Comparison of ENCODE assay signal across 16 cellular contexts in genomic region chr3:120473389-120473788, GRCh38. TPM values are rescaled to one million over a fixed set of nuclear protein-coding genes. Genes with fewer than 3 reads are reported as not detected.
DNase-seq lines count a peak whose midpoint lies in the region; FAIRE-seq and TF ChIP-seq lines count a peak whose summit lies in the region.
"Had no signal": no experiment of that assay in that cellular context is flagged by ENCODE, and none has a peak within 500 bp of the region (broad histone marks: within the 10 kb centered on the region; RNA-seq: fewer than 3 reads in every experiment).

No MANE protein-coding gene starts in this region.

- TF ChIP-seq CTCF in astrocyte (IDR thresholded peaks at IDR 0.05; ENCODE audit: insufficient read depth, low read depth, low read length): no peak
- no peak for TF ChIP-seq CTCF in osteoblast (IDR thresholded peaks at IDR 0.05; ENCODE audit: extremely low read depth, low read depth, low read length)
- TF ChIP-seq CTCF in breast epithelium (IDR thresholded peaks at IDR 0.05): no peak
- TF ChIP-seq CTCF in H9 (conservative IDR thresholded peaks at IDR 0.05): no peak

- H2AK5ac ChIP-seq in H9 (ENCODE audit: insufficient read length, low read length): no peak overlapping the region

- H3K9me3 ChIP-seq in astrocyte (ENCODE audit: insufficient read depth, low read depth, low read length) (no peaks in the 10 kb centered on the region), osteoblast (ENCODE audit: low read depth, low read length) (no peaks in the 10 kb centered on the region), breast epithelium (no peaks in the 10 kb centered on the region), H9 (ENCODE audit: control insufficient read depth, low read depth, low read length) (no peaks in the 10 kb centered on the region)
- H3K9me3 ChIP-seq: BLaER1, HAP-1 had no signal

- no peak overlapping the region for H2BK5ac ChIP-seq in H9 (ENCODE audit: insufficient read length, low read length)

- H3K4me2 ChIP-seq in astrocyte (ENCODE audit: low read length): no peak overlapping the region
- peak overlapping the region; percentile 32 for H3K4me2 ChIP-seq in osteoblast (ENCODE audit: insufficient read depth, low read length)
- H3K4me2 ChIP-seq in H9 (ENCODE audit: insufficient read depth, insufficient read length, low read length): no peak overlapping the region
- H3K4me2 ChIP-seq: BLaER1, GM23338, KMS-11 had no signal

- intact Hi-C loops in breast epithelium (cut with DNase I; ENCODE audit: low total_unique reads): no loop called here

- H3K4me3 Mint-ChIP-seq in astrocyte (ENCODE audit: unreplicated experiment): no peak overlapping the region
- H3K4me3 Mint-ChIP-seq in H9: no peak overlapping the region
- H3K4me3 Mint-ChIP-seq: CD4-positive, alpha-beta memory T cell; GM23338 had no signal

- no peak overlapping the region; the same call in 1 of the 2 replicates for H3K14ac ChIP-seq in H9 (ENCODE audit: insufficient read depth, low read length)

- peaks cover 11% of the 10 kb centered on the region for H3K9me3 Mint-ChIP-seq in astrocyte (ENCODE audit: unreplicated experiment)
- peaks cover 7 to 10% of the 10 kb centered on the region in 2 experiments for H3K9me3 Mint-ChIP-seq in H9

- H3K27ac ChIP-seq in astrocyte (ENCODE audit: low read depth, low read length) (no peak overlapping the region), osteoblast (ENCODE audit: low read depth, low read length) (peak overlapping the region; percentile 38), breast epithelium (no peak overlapping the region), H9 (ENCODE audit: insufficient read length, low read depth, low read length) (no peak overlapping the region)
- H3K27ac ChIP-seq: BLaER1, KMS-11 had no signal

- no peak overlapping the region for H4K8ac ChIP-seq in H9 (replicated peaks; ENCODE audit: insufficient read length, low read depth, low read length)

- no peak overlapping the region for H3K9ac ChIP-seq in astrocyte (ENCODE audit: low read length)
- H3K9ac ChIP-seq in H9 (ENCODE audit: extremely low read depth, insufficient read length, low read length): no peak overlapping the region
- H3K9ac ChIP-seq: BLaER1, KMS-11 had no signal

- TF ChIP-seq POLR2A in breast epithelium (IDR thresholded peaks at IDR 0.05): no peak

- peak; percentile 72 for DNase-seq in EL
- peak; percentile 60 for DNase-seq in astrocyte (ENCODE audit: low read depth)
- DNase-seq in osteoblast (ENCODE audit: insufficient read length, low spot score, missing footprints): no peak
- no peak for DNase-seq in NCI-H146 treated with DMSO at 0.1 percent for 48 hours (lab: John Stamatoyannopoulos, UW; ENCODE audit: unreplicated experiment)
- no peak for DNase-seq in breast epithelium (ENCODE audit: low spot score in 2 of 2)
- DNase-seq in H9: no peak
- DNase-seq: AML-193; CD4-positive, alpha-beta memory T cell; COR-L47; DND-41 had no signal

- H3K4ac ChIP-seq in H9 (ENCODE audit: low read depth, low read length): no peak overlapping the region

- H2BK120ac ChIP-seq in H9 (ENCODE audit: low read depth, low read length, poor library complexity, severe bottlenecking): no peak overlapping the region

- no peak overlapping the region for H4K5ac ChIP-seq in H9 (ENCODE audit: insufficient read length, low read depth, low read length)

- H3K4me1 ChIP-seq in astrocyte (ENCODE audit: insufficient read depth, low read length): peaks cover 42% of the 10 kb centered on the region
- H3K4me1 ChIP-seq in osteoblast (ENCODE audit: insufficient read depth, low read length): peaks cover 58% of the 10 kb centered on the region
- H3K4me1 ChIP-seq in breast epithelium: no peaks in the 10 kb centered on the region
- peaks cover 27% of the 10 kb centered on the region for H3K4me1 ChIP-seq in H9 (ENCODE audit: insufficient read depth, low read length)
- H3K4me1 ChIP-seq: BLaER1, HAP-1 had no signal

- no peak overlapping the region for H3T11ph ChIP-seq in H9 (ENCODE audit: low read length)

- H3K4me3 ChIP-seq in astrocyte (ENCODE audit: insufficient read depth, low read depth, low read length) (no peak overlapping the region), osteoblast (ENCODE audit: insufficient read depth, low read length) (peak overlapping the region; percentile 5), breast epithelium (no peak overlapping the region)
- H3K4me3 ChIP-seq: BLaER1, GM12878, GM23338, HAP-1 had no signal

- no peak overlapping the region for H3K56ac ChIP-seq in H9 (ENCODE audit: insufficient read length, low read depth, low read length)

- no peak overlapping the region for H3K27ac Mint-ChIP-seq in astrocyte (ENCODE audit: unreplicated experiment)
- peak overlapping the region in 1 of 3 experiments; percentile 42; a peak in 1 of 7 replicates for H3K27ac Mint-ChIP-seq in H9
- H3K27ac Mint-ChIP-seq: CD4-positive, alpha-beta memory T cell; GM23338 had no signal

- no peaks in the 10 kb centered on the region for H3K36me3 ChIP-seq in astrocyte (ENCODE audit: insufficient read depth, low read length)
- no peaks in the 10 kb centered on the region for H3K36me3 ChIP-seq in osteoblast (ENCODE audit: insufficient read depth, low read length)
- no peaks in the 10 kb centered on the region for H3K36me3 ChIP-seq in breast epithelium
- H3K36me3 ChIP-seq: BLaER1, HAP-1 had no signal

- H2BK12ac ChIP-seq in H9 (ENCODE audit: insufficient read length, low read depth, low read length): no peak overlapping the region

- H3K79me1 ChIP-seq in H9 (ENCODE audit: insufficient read depth, low read depth, low read length, poor library complexity, severe bottlenecking): no peaks in the 10 kb centered on the region

- H2BK15ac ChIP-seq in H9 (ENCODE audit: low read depth, low read length): no peak overlapping the region

- H3K36me3 Mint-ChIP-seq in astrocyte (ENCODE audit: low read depth, unreplicated experiment) (peaks cover under 1% of the 10 kb centered on the region), H9 (ENCODE audit: insufficient read depth in 1 of 3, low read depth in 3 of 3) (peaks cover 2 to 15% (median 4%) of the 10 kb centered on the region in 3 experiments; a peak in 6 of 7 replicates)

- H3K27me3 ChIP-seq in astrocyte (ENCODE audit: insufficient read depth, low read length) (no peaks in the 10 kb centered on the region), osteoblast (ENCODE audit: insufficient read depth, low read length) (no peaks in the 10 kb centered on the region), breast epithelium (no peaks in the 10 kb centered on the region), H9 (ENCODE audit: insufficient read depth, low read length) (no peaks in the 10 kb centered on the region)
- H3K27me3 ChIP-seq: BLaER1 had no signal

- H3K79me2 ChIP-seq in astrocyte (ENCODE audit: insufficient read depth, low read length) (no peaks in the 10 kb centered on the region), osteoblast (ENCODE audit: insufficient read depth, low read length) (no peaks in the 10 kb centered on the region), H9 (ENCODE audit: insufficient read depth, low read length) (no peaks in the 10 kb centered on the region)

- H4K20me1 ChIP-seq in astrocyte (ENCODE audit: insufficient read depth, low read length) (no peaks in the 10 kb centered on the region), osteoblast (ENCODE audit: insufficient read depth, low read length) (no peaks in the 10 kb centered on the region), H9 (ENCODE audit: control insufficient read depth, insufficient read depth, insufficient read length) (no peaks in the 10 kb centered on the region)
- H4K20me1 ChIP-seq: BLaER1 had no signal

- H3K18ac ChIP-seq in H9 (ENCODE audit: insufficient read length, low read depth, low read length): no peak overlapping the region

- H3K23me2 ChIP-seq in H9 (ENCODE audit: insufficient read length, low read depth, low read length, poor library complexity, severe bottlenecking): no peaks in the 10 kb centered on the region

- H4K91ac ChIP-seq in H9 (ENCODE audit: insufficient read length, low read depth, low read length): no peak overlapping the region

- no peak overlapping the region for H2BK20ac ChIP-seq in H9 (ENCODE audit: low read depth, low read length, poor library complexity, severe bottlenecking)

- H3K27me3 Mint-ChIP-seq in astrocyte (ENCODE audit: low read depth, unreplicated experiment) (no peaks in the 10 kb centered on the region), H9 (ENCODE audit: low read depth) (no peaks in the 10 kb centered on the region)

- H3K23ac ChIP-seq in H9 (ENCODE audit: insufficient read length, low read depth, low read length): no peak overlapping the region

- peaks cover 59% of the 10 kb centered on the region for H3K4me1 Mint-ChIP-seq in astrocyte (ENCODE audit: low read depth, unreplicated experiment)
- H3K4me1 Mint-ChIP-seq in H9: peaks cover 71 to 72% of the 10 kb centered on the region in 2 experiments
- H3K4me1 Mint-ChIP-seq: CD4-positive, alpha-beta memory T cell had no signal

- FAIRE-seq in astrocyte (lab: Jason Lieb, UNC): peak; percentile 32
- FAIRE-seq: GM12878, GM18507 had no signal

- H2AFZ ChIP-seq in astrocyte (ENCODE audit: low read depth, low read length) (no peak overlapping the region), osteoblast (ENCODE audit: low read length) (peak overlapping the region; percentile 7), H9 (ENCODE audit: low read length) (no peak overlapping the region)
- H2AFZ ChIP-seq: GM23338 had no signal

- WGBS in H9 (ENCODE audit: extremely low coverage, insufficient read length, low lambda C conversion rate): no CpG with 5 or more reads among the region's 2 CpGs

RNA-seq across cellular contexts. Expression of gene FSTL1, which starts 22.6 kb away (rescaled TPM):
- total RNA-seq in astrocyte (1,010 and 1,056 TPM in 2 replicates), osteoblast (1,825 and 2,074 TPM in 2 replicates), breast epithelium (1,000 to 10,000 TPM in 1 of 3 donors, 100 to 1,000 TPM in 2; 225 to 1,263 (median 355) TPM), H9 (2021) (305 and 326 TPM in 2 replicates)

Comparison
In these comparisons a context has a peak if more than half of its experiments do, and no peak if none do; other contexts are left out.
1. DNase-seq: peak in EL (single experiment) and astrocyte (single experiment); none in osteoblast (single experiment), NCI-H146 treated with DMSO at 0.1 percent for 48 hours (single experiment), breast epithelium (0 of 2) and H9 (single experiment).